ENCODE assay signal across 12 cellular contexts in genomic region chr15:67127334-67127664, GRCh38.
DNase-seq lines count a peak whose midpoint lies in the region; ATAC-seq and TF ChIP-seq lines count a peak whose summit lies in the region.
"Had no signal": no experiment of that assay in that cellular context is flagged by ENCODE, and none has a peak within 500 bp of the region (broad histone marks: within the 10 kb centered on the region; RNA-seq: fewer than 3 reads in every experiment).

No MANE protein-coding gene starts in this region.

- peaks cover 80% of the 10 kb centered on the region for H3K4me1 Mint-ChIP-seq in T-helper 1 cell treated with Interleukin-12 subunit alpha and Interleukin-12 subunit beta and Interleukin-4 antibody, amounts not matched to agents 30 μg/mL and 1 μg/mL, for 36 hours (ENCODE audit: low read depth)

- H3K4me3 Mint-ChIP-seq in T-helper 1 cell treated with Interleukin-12 subunit alpha and Interleukin-12 subunit beta and Interleukin-4 antibody, amounts not matched to agents 30 μg/mL and 1 μg/mL, for 36 hours, result peak overlapping the region; percentile 16

- ATAC-seq in gastroesophageal sphincter (no peak), HG02973 (IDR thresholded peaks at IDR 0.05; ENCODE audit: unreplicated experiment) (no peak)
- ATAC-seq: GM12878 had no signal

- peak overlapping the region; percentile 65 for H3K27ac Mint-ChIP-seq in T-helper 1 cell treated with Interleukin-12 subunit alpha and Interleukin-12 subunit beta and Interleukin-4 antibody, amounts not matched to agents 30 μg/mL and 1 μg/mL, for 36 hours

- H3K4me2 ChIP-seq in smooth muscle cell (peak overlapping the region; percentile 28), neuronal stem cell (ENCODE audit: insufficient read depth, low read length, poor library complexity, severe bottlenecking) (no peak overlapping the region)

- H2BK120ac ChIP-seq in neuronal stem cell (ENCODE audit: low read depth, low read length), result no peak overlapping the region

- DNase-seq in T-helper 1 cell (no peak), SJSA1 (ENCODE audit: low read depth in 1 of 2, low spot score in 2 of 2) (no peak), smooth muscle cell (lab: John Stamatoyannopoulos, UW; ENCODE audit: unreplicated experiment) (no peak), neuronal stem cell (ENCODE audit: low spot score) (no peak)
- no peak for DNase-seq in stimulated activated CD8-positive, alpha-beta memory T cell treated with anti-CD3 and anti-CD28 coated beads, Interleukin-4, amount 100 ng/mL, for 48 hours
- DNase-seq: caudate nucleus had no signal

- H3F3A ChIP-seq in smooth muscle cell (ENCODE audit: low read depth), result peaks cover 36% of the 10 kb centered on the region

- H3K27me3 Mint-ChIP-seq in T-helper 1 cell treated with Interleukin-12 subunit alpha and Interleukin-12 subunit beta and Interleukin-4 antibody, amounts not matched to agents 30 μg/mL and 1 μg/mL, for 36 hours (ENCODE audit: low read depth), result no peaks in the 10 kb centered on the region

- no peak overlapping the region for H2BK12ac ChIP-seq in neuronal stem cell (ENCODE audit: low read length)

- H3K9me3 Mint-ChIP-seq in T-helper 1 cell treated with Interleukin-12 subunit alpha and Interleukin-12 subunit beta and Interleukin-4 antibody, amounts not matched to agents 30 μg/mL and 1 μg/mL, for 36 hours, result no peaks in the 10 kb centered on the region

- TF ChIP-seq POLR2A in gastroesophageal sphincter (IDR thresholded peaks at IDR 0.05), result no peak

- H3K9ac ChIP-seq in smooth muscle cell (ENCODE audit: low read depth), result peak overlapping the region; percentile 64
- no peak overlapping the region for H3K9ac ChIP-seq in neuronal stem cell (ENCODE audit: low read depth, low read length, poor library complexity)
- H3K9ac ChIP-seq: parathyroid adenoma had no signal

- H3K27me3 ChIP-seq in SJSA1 (replicated peaks), result no peaks in the 10 kb centered on the region
- H3K27me3 ChIP-seq in gastroesophageal sphincter, result no peaks in the 10 kb centered on the region
- H3K27me3 ChIP-seq in smooth muscle cell (ENCODE audit: low read depth), result no peaks in the 10 kb centered on the region
- H3K27me3 ChIP-seq in neuronal stem cell (ENCODE audit: control insufficient read depth in 3 of 3, insufficient read depth in 3 of 3, low read depth in 1 of 3, low read length in 3 of 3), result no peaks in the 10 kb centered on the region
- H3K27me3 ChIP-seq: MG63 had no signal

- peaks cover 16% of the 10 kb centered on the region for H4K20me1 ChIP-seq in smooth muscle cell (ENCODE audit: low read depth)

- H3K27ac ChIP-seq in SJSA1 (peak overlapping the region; percentile 78), gastroesophageal sphincter (peak overlapping the region in 3 of 4 donors; percentile 6 to 87 (median 86)), smooth muscle cell (ENCODE audit: low read depth) (peak overlapping the region; percentile 95), neuronal stem cell (replicated peaks; ENCODE audit: low read length) (no peak overlapping the region)
- H3K27ac ChIP-seq: parathyroid adenoma had no signal

- TF ChIP-seq CTCF in gastroesophageal sphincter (IDR thresholded peaks at IDR 0.05), result no peak
- TF ChIP-seq CTCF in smooth muscle cell (IDR thresholded peaks at IDR 0.05; ENCODE audit: borderline replicate concordance, insufficient read depth, poor library complexity, severe bottlenecking), result no peak

- H3K36me3 ChIP-seq in SJSA1 (peaks cover 17% of the 10 kb centered on the region), gastroesophageal sphincter (no peaks in the 10 kb centered on the region), smooth muscle cell (ENCODE audit: low read depth) (no peaks in the 10 kb centered on the region), neuronal stem cell (replicated peaks in 1 of 2; ENCODE audit: control insufficient read depth in 2 of 2, insufficient read depth in 2 of 2, low read length in 2 of 2) (peaks cover 4 to 46% of the 10 kb centered on the region in 2 donors)

- H3K4me1 ChIP-seq in SJSA1 (replicated peaks) (peaks cover 79% of the 10 kb centered on the region), gastroesophageal sphincter (peaks cover 0 to 85% (median 52%) of the 10 kb centered on the region in 3 donors), smooth muscle cell (ENCODE audit: low read depth) (peaks cover 33% of the 10 kb centered on the region), neuronal stem cell (ENCODE audit: control insufficient read depth in 2 of 2, insufficient read depth in 1 of 2, low read depth in 1 of 2, low read length in 2 of 2) (peaks cover 3 to 18% of the 10 kb centered on the region in 2 donors)

- H3K9me3 ChIP-seq in SJSA1 (replicated peaks) (no peaks in the 10 kb centered on the region), gastroesophageal sphincter (no peaks in the 10 kb centered on the region), smooth muscle cell (replicated peaks; ENCODE audit: low read depth) (no peaks in the 10 kb centered on the region), neuronal stem cell (replicated peaks in 1 of 2; ENCODE audit: control insufficient read depth in 2 of 2, insufficient read depth in 1 of 2, low read depth in 1 of 2, low read length in 2 of 2) (no peaks in the 10 kb centered on the region)
- H3K9me3 ChIP-seq: MG63 had no signal

- 78 to 100% methylated on average over 2 to 5 of the region's 5 CpGs for WGBS in gastroesophageal sphincter (ENCODE audit: low coverage in 1 of 2), 2 donors
- 75% methylated on average over 5 of the region's 5 CpGs for WGBS in smooth muscle cell (ENCODE audit: low lambda C conversion rate)
- WGBS in neuronal stem cell (ENCODE audit: extremely low coverage in 2 of 2, insufficient read length in 2 of 2, insufficient replicate concordance in 1 of 2), 2 donors, result no CpG with 5 or more reads among the region's 5 CpGs

- no peak overlapping the region for H3K14ac ChIP-seq in neuronal stem cell (ENCODE audit: low read length)

- H2AFZ ChIP-seq in smooth muscle cell (ENCODE audit: low read depth), result no peak overlapping the region
- H2AFZ ChIP-seq in neuronal stem cell (ENCODE audit: low read length), result no peak overlapping the region
- H2AFZ ChIP-seq: parathyroid adenoma had no signal

- no peak overlapping the region for H3K23ac ChIP-seq in neuronal stem cell (ENCODE audit: low read depth, low read length, poor library complexity)

- no peak overlapping the region for H3K4ac ChIP-seq in neuronal stem cell (ENCODE audit: low read length)

- TF ChIP-seq EP300 in gastroesophageal sphincter (IDR thresholded peaks at IDR 0.05), result no peak

- peaks cover 1% of the 10 kb centered on the region for H3K79me1 ChIP-seq in neuronal stem cell (ENCODE audit: low read depth, low read length)

- no peak overlapping the region for H3K18ac ChIP-seq in neuronal stem cell (ENCODE audit: low read length)

- H2AK5ac ChIP-seq in neuronal stem cell (ENCODE audit: low read depth, low read length), result no peak overlapping the region

- H4K8ac ChIP-seq in neuronal stem cell (ENCODE audit: low read depth, low read length), result no peak overlapping the region

- H2BK15ac ChIP-seq in neuronal stem cell (ENCODE audit: low read length), result no peak overlapping the region

- H3K4me3 ChIP-seq in SJSA1, result no peak overlapping the region
- no peak overlapping the region for H3K4me3 ChIP-seq in gastroesophageal sphincter
- H3K4me3 ChIP-seq in smooth muscle cell, result no peak overlapping the region
- no peak overlapping the region for H3K4me3 ChIP-seq in neuronal stem cell (ENCODE audit: low read length in 2 of 2)
- H3K4me3 ChIP-seq: GM12878, MG63 had no signal

- peaks cover 76% of the 10 kb centered on the region for H3K79me2 ChIP-seq in smooth muscle cell (ENCODE audit: low read depth)

- H4K91ac ChIP-seq in neuronal stem cell (ENCODE audit: low read depth, low read length, poor library complexity), result no peak overlapping the region

- peaks cover 36% of the 10 kb centered on the region for H3K36me3 Mint-ChIP-seq in T-helper 1 cell treated with Interleukin-12 subunit alpha and Interleukin-12 subunit beta and Interleukin-4 antibody, amounts not matched to agents 30 μg/mL and 1 μg/mL, for 36 hours (ENCODE audit: low read depth)

- H2BK5ac ChIP-seq in neuronal stem cell (ENCODE audit: low read length), result no peak overlapping the region
